ENCODE assay signal across 1 cellular context in the genomic region with DNA sequence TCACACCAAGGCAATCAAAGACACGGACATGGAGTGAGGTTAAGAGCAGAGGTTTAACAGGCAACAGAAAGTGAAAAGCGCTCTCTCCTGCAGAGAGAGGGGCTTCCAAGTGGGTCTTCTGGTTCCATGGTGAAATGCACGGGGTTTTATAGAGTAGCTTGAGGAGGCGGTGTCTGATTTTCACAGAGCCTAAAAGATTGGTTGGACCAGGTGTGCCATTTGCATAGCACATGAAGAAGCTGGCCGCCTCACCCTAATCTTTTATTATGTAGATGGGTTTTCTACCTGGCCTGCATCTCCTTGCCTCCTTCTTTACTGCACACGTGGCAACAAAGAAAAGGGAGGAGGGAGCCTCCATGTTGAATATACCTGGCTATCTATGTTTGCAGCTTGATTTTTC.
A peak's percentile ranks its signal among the peaks of the same experiment; 100 is the strongest.
TF ChIP-seq lines count a peak whose summit lies in the region.

No MANE protein-coding gene starts in this region.

TF ChIP-seq in WTC11, 78 proteins besides CTCF, POLR2A, EP300 and RAD21 (continued from another document):
- TF ChIP-seq, protein P1, sequence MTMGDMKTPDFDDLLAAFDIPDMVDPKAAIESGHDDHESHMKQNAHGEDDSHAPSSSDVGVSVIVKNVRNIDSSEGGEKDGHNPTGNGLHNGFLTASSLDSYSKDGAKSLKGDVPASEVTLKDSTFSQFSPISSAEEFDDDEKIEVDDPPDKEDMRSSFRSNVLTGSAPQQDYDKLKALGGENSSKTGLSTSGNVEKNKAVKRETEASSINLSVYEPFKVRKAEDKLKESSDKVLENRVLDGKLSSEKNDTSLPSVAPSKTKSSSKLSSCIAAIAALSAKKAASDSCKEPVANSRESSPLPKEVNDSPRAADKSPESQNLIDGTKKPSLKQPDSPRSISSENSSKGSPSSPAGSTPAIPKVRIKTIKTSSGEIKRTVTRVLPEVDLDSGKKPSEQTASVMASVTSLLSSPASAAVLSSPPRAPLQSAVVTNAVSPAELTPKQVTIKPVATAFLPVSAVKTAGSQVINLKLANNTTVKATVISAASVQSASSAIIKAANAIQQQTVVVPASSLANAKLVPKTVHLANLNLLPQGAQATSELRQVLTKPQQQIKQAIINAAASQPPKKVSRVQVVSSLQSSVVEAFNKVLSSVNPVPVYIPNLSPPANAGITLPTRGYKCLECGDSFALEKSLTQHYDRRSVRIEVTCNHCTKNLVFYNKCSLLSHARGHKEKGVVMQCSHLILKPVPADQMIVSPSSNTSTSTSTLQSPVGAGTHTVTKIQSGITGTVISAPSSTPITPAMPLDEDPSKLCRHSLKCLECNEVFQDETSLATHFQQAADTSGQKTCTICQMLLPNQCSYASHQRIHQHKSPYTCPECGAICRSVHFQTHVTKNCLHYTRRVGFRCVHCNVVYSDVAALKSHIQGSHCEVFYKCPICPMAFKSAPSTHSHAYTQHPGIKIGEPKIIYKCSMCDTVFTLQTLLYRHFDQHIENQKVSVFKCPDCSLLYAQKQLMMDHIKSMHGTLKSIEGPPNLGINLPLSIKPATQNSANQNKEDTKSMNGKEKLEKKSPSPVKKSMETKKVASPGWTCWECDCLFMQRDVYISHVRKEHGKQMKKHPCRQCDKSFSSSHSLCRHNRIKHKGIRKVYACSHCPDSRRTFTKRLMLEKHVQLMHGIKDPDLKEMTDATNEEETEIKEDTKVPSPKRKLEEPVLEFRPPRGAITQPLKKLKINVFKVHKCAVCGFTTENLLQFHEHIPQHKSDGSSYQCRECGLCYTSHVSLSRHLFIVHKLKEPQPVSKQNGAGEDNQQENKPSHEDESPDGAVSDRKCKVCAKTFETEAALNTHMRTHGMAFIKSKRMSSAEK (CRISPR knock-in tag; IDR thresholded peaks at IDR 0.05; ENCODE audit: borderline replicate concordance): 0 out of 2 replicates have a peak, but pooled peaks have one; percentile 26
- TF ChIP-seq ZBTB21 (CRISPR knock-in tag; IDR thresholded peaks at IDR 0.05; ENCODE audit: borderline replicate concordance): peak; percentile 27; the same call in 1 of the 2 replicates
